ENCODE assay signal across 9 cellular contexts in the genomic region with DNA sequence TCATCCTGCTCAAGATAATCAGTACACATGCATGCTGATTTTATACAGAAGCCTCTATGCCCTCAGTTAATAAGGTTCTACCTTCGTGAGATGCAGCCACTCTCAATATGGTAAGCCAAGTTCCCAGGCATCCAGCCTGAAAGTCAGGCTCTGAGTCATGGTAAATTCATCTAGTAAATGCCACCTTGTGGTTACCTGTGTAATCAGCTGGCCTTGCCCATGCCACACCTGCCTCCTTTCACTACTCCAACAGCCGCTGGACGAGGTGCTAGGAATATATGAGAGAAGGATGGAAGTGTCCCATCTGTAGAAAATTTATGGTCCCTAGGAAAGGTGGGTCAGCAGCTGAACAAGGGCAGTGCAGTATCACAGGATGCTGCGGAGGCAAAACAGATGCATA.
DNase-seq lines count a peak whose midpoint lies in the region; ATAC-seq, FAIRE-seq and TF ChIP-seq lines count a peak whose summit lies in the region.
"Had no signal": no experiment of that assay in that cellular context is flagged by ENCODE, and none has a peak within 500 bp of the region (broad histone marks: within the 10 kb centered on the region; RNA-seq: fewer than 3 reads in every experiment).

No MANE protein-coding gene starts in this region.

- H3K9me1 ChIP-seq in keratinocyte (ENCODE audit: control insufficient read depth, extremely low read depth, insufficient read depth, low read length), result no peaks in the 10 kb centered on the region

- H3K27me3 ChIP-seq in right cardiac atrium (ENCODE audit: control insufficient read depth, insufficient read depth) (no peaks in the 10 kb centered on the region), RWPE2 (ENCODE audit: insufficient read depth, poor library complexity, severe bottlenecking) (no peaks in the 10 kb centered on the region), keratinocyte (ENCODE audit: control insufficient read depth, extremely low read depth, insufficient read depth, low read length) (no peaks in the 10 kb centered on the region), brain microvascular endothelial cell (replicated peaks) (no peaks in the 10 kb centered on the region)

- H3K4me3 ChIP-seq in right cardiac atrium (ENCODE audit: low read length) (no peak overlapping the region), RWPE2 (ENCODE audit: severe bottlenecking) (no peak overlapping the region), keratinocyte (ENCODE audit: control insufficient read depth in 2 of 3, extremely low read depth in 1 of 3, insufficient read depth in 2 of 3, low read depth in 1 of 3, low read length in 3 of 3) (no peak overlapping the region), brain microvascular endothelial cell (ENCODE audit: low read depth, low read length) (no peak overlapping the region)

- H3K4me1 ChIP-seq in right cardiac atrium (ENCODE audit: control insufficient read depth, insufficient read depth, low read length) (no peaks in the 10 kb centered on the region), RWPE2 (ENCODE audit: insufficient read depth, poor library complexity, severe bottlenecking) (no peaks in the 10 kb centered on the region), keratinocyte (ENCODE audit: control insufficient read depth, extremely low read depth, insufficient read depth, low read length) (peaks cover 14% of the 10 kb centered on the region)

- H4K20me1 ChIP-seq in keratinocyte (ENCODE audit: control insufficient read depth, extremely low read depth, insufficient read depth, low read length), result no peaks in the 10 kb centered on the region

- H3K9me3 ChIP-seq in right cardiac atrium (ENCODE audit: control insufficient read depth, low read length) (no peaks in the 10 kb centered on the region), RWPE2 (ENCODE audit: severe bottlenecking) (no peaks in the 10 kb centered on the region), keratinocyte (ENCODE audit: control insufficient read depth, low read depth, low read length) (no peaks in the 10 kb centered on the region)

- in situ Hi-C loops in brain microvascular endothelial cell (cut with HindIII; ENCODE audit: low pct_ligation_motif_present, low sequenced_read_pairs), result no loop called here

- H2AFZ ChIP-seq in keratinocyte (ENCODE audit: control insufficient read depth, low read length), result no peak overlapping the region

- dilution Hi-C loops in keratinocyte (cut with MboI; ENCODE audit: extremely low pct_ligation_motif_present, low sequenced_read_pairs), result no loop called here

- ATAC-seq in left ventricle myocardium superior, result peak; percentile 63
- no peak for ATAC-seq in right cardiac atrium
- peak; percentile 90 for ATAC-seq in RWPE2 (ENCODE audit: low read depth)
- ATAC-seq in GM21360 (IDR thresholded peaks at IDR 0.05; ENCODE audit: unreplicated experiment), result no peak
- ATAC-seq in sciatic nerve, result no peak
- ATAC-seq in GM18511 (IDR thresholded peaks at IDR 0.05; ENCODE audit: unreplicated experiment), result no peak

- TF ChIP-seq CTCF in RWPE2 (IDR thresholded peaks at IDR 0.05; ENCODE audit: poor library complexity, severe bottlenecking), result peak; percentile 34
- peak; percentile 26 to 74 (median 64) for TF ChIP-seq CTCF in keratinocyte (optimal IDR thresholded peaks at IDR 0.05 in 1 of 3, IDR thresholded peaks at IDR 0.05 in 1 of 3, conservative IDR thresholded peaks at IDR 0.05 in 1 of 3; ENCODE audit: extremely low read depth in 1 of 3, insufficient read depth in 2 of 3, low read length in 3 of 3)
- no peak for TF ChIP-seq CTCF in brain microvascular endothelial cell (IDR thresholded peaks at IDR 0.05; ENCODE audit: low read depth, low read length, missing control alignments)

- FAIRE-seq in keratinocyte (lab: Jason Lieb, UNC), result peak; percentile 98
- FAIRE-seq: endometrium had no signal

- H3K27ac ChIP-seq in right cardiac atrium (ENCODE audit: low read length) (no peak overlapping the region), RWPE2 (ENCODE audit: poor library complexity, severe bottlenecking) (no peak overlapping the region), keratinocyte (ENCODE audit: control insufficient read depth, insufficient read depth, low read length) (no peak overlapping the region), brain microvascular endothelial cell (no peak overlapping the region)

- DNase-seq in left ventricle myocardium superior, result no peak
- no peak for DNase-seq in right cardiac atrium
- DNase-seq in RWPE2 (ENCODE audit: low spot score), result no peak
- DNase-seq in keratinocyte (ENCODE audit: low read depth, low spot score), result peak; percentile 28
- no peak for DNase-seq in brain microvascular endothelial cell
- no peak for DNase-seq in sciatic nerve (ENCODE audit: low spot score)

- intact Hi-C loops in left ventricle myocardium superior (cut with micrococcal nuclease), result no loop called here
- intact Hi-C loops in right cardiac atrium (cut with DNase I), result no loop called here
- intact Hi-C loops in sciatic nerve (cut with DNase I), result no loop called here

- H3K79me2 ChIP-seq in keratinocyte (ENCODE audit: control insufficient read depth, insufficient read depth, low read length), result no peaks in the 10 kb centered on the region

- H3K36me3 ChIP-seq in RWPE2 (ENCODE audit: low read depth), result no peaks in the 10 kb centered on the region
- no peaks in the 10 kb centered on the region for H3K36me3 ChIP-seq in keratinocyte (ENCODE audit: control insufficient read depth in 2 of 2, extremely low read depth in 1 of 2, insufficient read depth in 2 of 2, low read length in 2 of 2)
- H3K36me3 ChIP-seq in brain microvascular endothelial cell (replicated peaks), result no peaks in the 10 kb centered on the region

- no peak overlapping the region for H3K9ac ChIP-seq in keratinocyte (ENCODE audit: control insufficient read depth, extremely low read depth, insufficient read depth, low read length)

- H3K4me2 ChIP-seq in keratinocyte (ENCODE audit: control insufficient read depth, extremely low read depth, insufficient read depth, low read depth, low read length), result peak overlapping the region; percentile 29

- WGBS in right cardiac atrium, result 88% methylated on average over 4 of the region's 4 CpGs

Comparison
In these comparisons a context has a peak if more than half of its experiments do, and no peak if none do; other contexts are left out.
1. ATAC-seq: peak in left ventricle myocardium superior (single experiment) and RWPE2 (single experiment); none in right cardiac atrium (0 of 2), GM21360 (single experiment), sciatic nerve (single experiment) and GM18511 (single experiment).